In the genomic region with DNA sequence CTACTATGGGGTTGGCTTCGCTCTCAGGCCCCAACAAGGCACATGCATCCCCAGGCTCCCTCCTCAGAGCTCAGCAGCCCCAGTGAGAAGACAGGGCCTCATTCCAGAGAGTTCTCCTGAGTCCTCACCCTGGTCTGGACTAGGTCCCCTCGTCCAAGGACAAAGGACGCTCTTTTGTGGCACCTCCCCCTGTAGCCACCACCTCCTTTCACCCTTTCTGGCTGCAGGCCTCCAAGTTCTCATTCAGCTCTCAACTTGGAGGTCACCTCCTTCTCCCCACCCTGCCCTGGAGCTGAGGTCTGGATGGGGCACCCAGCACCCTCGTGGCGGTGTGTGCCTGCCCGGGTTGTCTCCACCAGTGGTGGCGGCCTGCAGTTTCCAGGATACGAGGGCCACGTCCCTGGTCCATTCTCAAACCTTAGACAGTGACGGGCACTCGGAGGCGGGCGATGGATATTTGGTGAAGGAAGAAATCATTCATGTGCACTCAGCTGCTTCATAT, we compare ENCODE assay signal across 37 cellular contexts. TPM values are rescaled to one million over a fixed set of nuclear protein-coding genes. Genes with fewer than 3 reads are reported as not detected.
"Had no signal": no experiment of that assay in that cellular context is flagged by ENCODE, and none has a peak within 500 bp of the region (broad histone marks: within the 10 kb centered on the region; RNA-seq: fewer than 3 reads in every experiment).

No MANE protein-coding gene starts in this region.

- H3K9me3 Mint-ChIP-seq: activated CD4-positive, alpha-beta memory T cell treated with anti-CD3 and anti-CD28 coated beads, Interleukin-2, amount 10 ng/mL, durations not matched to agents 7 days and 5 days; activated naive CD8-positive, alpha-beta T cell treated with anti-CD3 and anti-CD28 coated beads for 36 hours; activated T-cell treated with anti-CD3 and anti-CD28 coated beads, Interleukin-2, amount 50 U/mL, for 72 hours; activated T-helper 17 cell treated with anti-CD3 and anti-CD28 coated beads, Interleukin-2, amount 50 U/mL, for 72 hours had no signal

- H3K4me3 ChIP-seq: MG63, SJCRH30, SK-N-MC had no signal

- H3K9me3 ChIP-seq: MG63, SJCRH30 had no signal

- H3K36me3 Mint-ChIP-seq: activated CD8-positive, alpha-beta memory T cell treated with anti-CD3 and anti-CD28 coated beads, Interleukin-2, amount 10 ng/mL, durations not matched to agents 7 days and 5 days; activated naive CD8-positive, alpha-beta T cell treated with anti-CD3 and anti-CD28 coated beads for 36 hours had no signal

- H3K27me3 ChIP-seq: brain microvascular endothelial cell had no signal

- H3K4me1 ChIP-seq: SJCRH30 had no signal

- H3K27ac Mint-ChIP-seq: activated CD4-positive, alpha-beta memory T cell treated with anti-CD3 and anti-CD28 coated beads, Interleukin-2, amount 10 ng/mL, durations not matched to agents 7 days and 5 days; activated CD8-positive, alpha-beta memory T cell treated with anti-CD3 and anti-CD28 coated beads, Interleukin-2, amount 10 ng/mL, durations not matched to agents 7 days and 5 days; activated naive CD8-positive, alpha-beta T cell treated with anti-CD3 and anti-CD28 coated beads for 36 hours; activated T-cell treated with anti-CD3 and anti-CD28 coated beads, Interleukin-2, amount 50 U/mL, for 72 hours; activated T-helper 17 cell treated with anti-CD3 and anti-CD28 coated beads, Interleukin-2, amount 50 U/mL, for 72 hours had no signal

- ATAC-seq: activated CD8-positive, alpha-beta memory T cell treated with anti-CD3 and anti-CD28 coated beads, Interleukin-2, amount 10 ng/mL, durations not matched to agents 7 days and 5 days; activated T-cell treated with anti-CD3 and anti-CD28 coated beads, Interleukin-2, amount 50 U/mL, for 72 hours; activated T-helper 17 cell treated with anti-CD3 and anti-CD28 coated beads, Interleukin-2, amount 50 U/mL, for 72 hours; Panc1 had no signal

- H3K36me3 ChIP-seq: brain microvascular endothelial cell, MG63, SJCRH30, WERI-Rb-1 had no signal

- H3K27ac ChIP-seq: brain microvascular endothelial cell, SJCRH30, SK-N-MC, WERI-Rb-1 had no signal

- DNase-seq: activated CD4-positive, alpha-beta memory T cell treated with anti-CD3 and anti-CD28 coated beads, Interleukin-2, amount 10 ng/mL, durations not matched to agents 7 days and 5 days; activated CD4-positive, alpha-beta T cell treated with anti-CD3 and anti-CD28 coated beads for 1 hour; activated CD4-positive, alpha-beta T cell treated with anti-CD3 and anti-CD28 coated beads for 48 hours; activated CD4-positive, CD25-positive, alpha-beta regulatory T cell; activated CD8-positive, alpha-beta memory T cell treated with anti-CD3 and anti-CD28 coated beads for 24 hours; activated CD8-positive, alpha-beta memory T cell treated with anti-CD3 and anti-CD28 coated beads, Interleukin-2, amount 10 ng/mL, durations not matched to agents 7 days and 5 days; activated CD8-positive, alpha-beta memory T cell treated with anti-CD3 and anti-CD28 coated beads, Interleukin-2, amount 50 U/mL, for 48 hours; activated effector memory CD4-positive, alpha-beta T cell treated with anti-CD3 and anti-CD28 coated beads, Interleukin-2, amount 50 U/mL, for 16 hours; activated naive CD4-positive, alpha-beta T cell; activated naive CD4-positive, alpha-beta T cell treated with anti-CD3 and anti-CD28 coated beads, Interleukin-2, amount 50 U/mL, for 16 hours; activated naive CD8-positive, alpha-beta T cell treated with anti-CD3 and anti-CD28 coated beads for 36 hours; activated T-cell treated with anti-CD3 and anti-CD28 coated beads, Interleukin-2, amount 50 U/mL, for 72 hours; amniotic stem cell; aorta; brain microvascular endothelial cell; Karpas-422; MG63; NCI-H1048; NCI-H1105 treated with DMSO at 0.1 percent for 48 hours; NCI-H1436; NCI-H1694; NCI-H1930; NCI-H2081 treated with DMSO at 0.1 percent for 48 hours; NCI-H226; NCI-H446 treated with DMSO at 0.1 percent for 48 hours; NCI-H524; NCI-H69; SHP77; T1000; WERI-Rb-1 had no signal

- H3K4me3 Mint-ChIP-seq: activated CD4-positive, alpha-beta memory T cell treated with anti-CD3 and anti-CD28 coated beads, Interleukin-2, amount 10 ng/mL, durations not matched to agents 7 days and 5 days; activated CD8-positive, alpha-beta memory T cell treated with anti-CD3 and anti-CD28 coated beads, Interleukin-2, amount 10 ng/mL, durations not matched to agents 7 days and 5 days; activated naive CD8-positive, alpha-beta T cell treated with anti-CD3 and anti-CD28 coated beads for 36 hours; activated T-cell treated with anti-CD3 and anti-CD28 coated beads, Interleukin-2, amount 50 U/mL, for 72 hours; activated T-helper 17 cell treated with anti-CD3 and anti-CD28 coated beads, Interleukin-2, amount 50 U/mL, for 72 hours had no signal

- H3K4me1 Mint-ChIP-seq: activated CD8-positive, alpha-beta memory T cell treated with anti-CD3 and anti-CD28 coated beads, Interleukin-2, amount 10 ng/mL, durations not matched to agents 7 days and 5 days; activated naive CD8-positive, alpha-beta T cell treated with anti-CD3 and anti-CD28 coated beads for 36 hours; activated T-helper 17 cell treated with anti-CD3 and anti-CD28 coated beads, Interleukin-2, amount 50 U/mL, for 72 hours had no signal

RNA-seq across cellular contexts. Expression of a gene that starts 2.5 kb away (rescaled TPM):
- total RNA-seq: activated CD4-positive, alpha-beta memory T cell treated with anti-CD3 and anti-CD28 coated beads, Interleukin-2, amount 10 ng/mL, durations not matched to agents 7 days and 5 days; activated CD8-positive, alpha-beta memory T cell treated with anti-CD3 and anti-CD28 coated beads, Interleukin-2, amount 10 ng/mL, durations not matched to agents 7 days and 5 days; activated naive CD8-positive, alpha-beta T cell treated with anti-CD3 and anti-CD28 coated beads for 36 hours; activated T-cell treated with anti-CD3 and anti-CD28 coated beads, Interleukin-2, amount 50 U/mL, for 72 hours; activated T-helper 17 cell treated with anti-CD3 and anti-CD28 coated beads, Interleukin-2, amount 50 U/mL, for 72 hours; aorta; RPMI7951; SJCRH30; T-helper 1 cell treated with Interleukin-12 subunit alpha and Interleukin-12 subunit beta and Interleukin-4 antibody, amounts not matched to agents 30 ng/mL and 1 ng/mL, for 36 hours; T-helper 2 cell treated with Interferon-gamma antibody and Interleukin-4, amounts not matched to agents 100 ng/mL and 5 ng/mL, for 36 hours had no signal
- polyA plus RNA-seq: aorta had no signal

RNA-seq across cellular contexts. Expression of a gene that starts 31.2 kb away (rescaled TPM):
- total RNA-seq: activated CD4-positive, alpha-beta memory T cell treated with anti-CD3 and anti-CD28 coated beads, Interleukin-2, amount 10 ng/mL, durations not matched to agents 7 days and 5 days; activated CD8-positive, alpha-beta memory T cell treated with anti-CD3 and anti-CD28 coated beads, Interleukin-2, amount 10 ng/mL, durations not matched to agents 7 days and 5 days; activated naive CD8-positive, alpha-beta T cell treated with anti-CD3 and anti-CD28 coated beads for 36 hours; activated T-cell treated with anti-CD3 and anti-CD28 coated beads, Interleukin-2, amount 50 U/mL, for 72 hours; activated T-helper 17 cell treated with anti-CD3 and anti-CD28 coated beads, Interleukin-2, amount 50 U/mL, for 72 hours; aorta; RPMI7951; SJCRH30; T-helper 1 cell treated with Interleukin-12 subunit alpha and Interleukin-12 subunit beta and Interleukin-4 antibody, amounts not matched to agents 30 ng/mL and 1 ng/mL, for 36 hours; T-helper 2 cell treated with Interferon-gamma antibody and Interleukin-4, amounts not matched to agents 100 ng/mL and 5 ng/mL, for 36 hours had no signal
- polyA plus RNA-seq: aorta had no signal
